Comparison of ENCODE assay signal across 8 cellular contexts in genomic region chr21:14382835-14383595, GRCh38. TPM values are rescaled to one million over a fixed set of nuclear protein-coding genes. Genes with fewer than 3 reads are reported as not detected.
A peak's percentile ranks its signal among the peaks of the same experiment; 100 is the strongest.
DNase-seq lines count a peak whose midpoint lies in the region; ATAC-seq and TF ChIP-seq lines count a peak whose summit lies in the region.

Gene HSPA13, minus strand, starts transcription at chr21:14383146. Its CDS starts 27 bp downstream, at chr21:14383119.

- TF ChIP-seq CTCF in Panc1 (IDR thresholded peaks at IDR 0.05), result no peak

- DNase-seq in DMS53 treated with DMSO at 0.1 percent for 48 hours (lab: John Stamatoyannopoulos, UW; ENCODE audit: unreplicated experiment) (peak; percentile 97), KG1 (lab: John Stamatoyannopoulos, UW) (peak; percentile 98), Panc1 (ENCODE audit: low read depth, low spot score) (peak; percentile 95)
- DNase-seq in activated T-cell treated with anti-CD3 and anti-CD28 coated beads, Interleukin-2, amount 50 U/mL, for 72 hours, result peak; percentile 97 to 99
- peak; percentile 94 for DNase-seq in stimulated activated CD8-positive, alpha-beta memory T cell treated with anti-CD3 and anti-CD28 coated beads, Interleukin-7, amount 100 ng/mL, for 24 hours (ENCODE audit: low read depth)

- POLR2A ChIA-PET in Panc1 (lab: Charles Lee), result no interaction called here

- H3K27me3 ChIP-seq in Panc1 (ENCODE audit: control insufficient read depth, insufficient read depth, low read length) (no peaks in the 10 kb centered on the region), muscle layer of colon (ENCODE audit: control insufficient read depth in 1 of 2, insufficient read depth in 2 of 2, low read length in 2 of 2) (no peaks in the 10 kb centered on the region)

- ATAC-seq in GM21723 (IDR thresholded peaks at IDR 0.05; ENCODE audit: unreplicated experiment), result peak; percentile 98
- peak; percentile 100 for ATAC-seq in Panc1
- peak; percentile 96 for ATAC-seq in activated T-cell treated with anti-CD3 and anti-CD28 coated beads, Interleukin-2, amount 50 U/mL, for 72 hours (replicated peaks in 1 of 2)
- ATAC-seq in esophagus mucosa, result peak; percentile 100

- H3K4me3 Mint-ChIP-seq in activated T-cell treated with anti-CD3 and anti-CD28 coated beads, Interleukin-2, amount 50 U/mL, for 72 hours, result peak within 1 kb of the TSS; percentile 99 to 100

- no peaks in the 10 kb centered on the region for H3K27me3 Mint-ChIP-seq in activated T-cell treated with anti-CD3 and anti-CD28 coated beads, Interleukin-2, amount 50 U/mL, for 72 hours (ENCODE audit: low read depth)

- H3K27ac ChIP-seq in Panc1 (ENCODE audit: low read length) (peak within 1 kb of the TSS; percentile 77), muscle layer of colon (ENCODE audit: low read depth, low read length) (peak within 1 kb of the TSS; percentile 84)

- H3K36me3 ChIP-seq in Panc1 (ENCODE audit: control insufficient read depth, insufficient read depth, low read length), result peaks cover 11% of the 10 kb centered on the region
- H3K36me3 ChIP-seq in muscle layer of colon (ENCODE audit: insufficient read depth, low read length), result peaks cover 2% of the 10 kb centered on the region

- in situ Hi-C loops in Panc1 (cut with HindIII; ENCODE audit: low pct_unique_long_range_greater_than_20kb, low sequenced_read_pairs), result no loop called here

- H3K4me1 ChIP-seq in Panc1 (ENCODE audit: control insufficient read depth, insufficient read depth, low read length) (peaks cover 7% of the 10 kb centered on the region), muscle layer of colon (ENCODE audit: insufficient read depth, low read length) (peaks cover 8% of the 10 kb centered on the region)

- no peaks in the 10 kb centered on the region for H3K9me3 Mint-ChIP-seq in activated T-cell treated with anti-CD3 and anti-CD28 coated beads, Interleukin-2, amount 50 U/mL, for 72 hours

- intact Hi-C loops in Panc1 (cut with micrococcal nuclease; ENCODE audit: unreplicated experiment), result no loop called here

- peak within 1 kb of the TSS; percentile 100 for H3K27ac Mint-ChIP-seq in activated T-cell treated with anti-CD3 and anti-CD28 coated beads, Interleukin-2, amount 50 U/mL, for 72 hours

- CTCF ChIA-PET in Panc1 (lab: Charles Lee), result no interaction called here

- peaks cover 36% of the 10 kb centered on the region for H3K4me1 Mint-ChIP-seq in activated T-cell treated with anti-CD3 and anti-CD28 coated beads, Interleukin-2, amount 50 U/mL, for 72 hours (ENCODE audit: low read depth)

- peaks cover 5 to 13% of the 10 kb centered on the region in 2 donors for H3K36me3 Mint-ChIP-seq in activated T-cell treated with anti-CD3 and anti-CD28 coated beads, Interleukin-2, amount 50 U/mL, for 72 hours (ENCODE audit: insufficient read depth in 2 of 2)

- peak within 1 kb of the TSS; percentile 92 for H3K9ac ChIP-seq in muscle layer of colon (ENCODE audit: low read length)

- peak within 1 kb of the TSS; percentile 74 to 75 for H3K4me3 ChIP-seq in Panc1 (ENCODE audit: low read depth in 2 of 2, low read length in 2 of 2)
- H3K4me3 ChIP-seq in muscle layer of colon (ENCODE audit: low read depth in 1 of 2, low read length in 2 of 2), result peak within 1 kb of the TSS; percentile 79 to 90

- no peaks in the 10 kb centered on the region for H3K9me3 ChIP-seq in Panc1 (ENCODE audit: control insufficient read depth, insufficient read depth, low read depth, low read length)
- no peaks in the 10 kb centered on the region for H3K9me3 ChIP-seq in muscle layer of colon (ENCODE audit: low read length)

- no TSS peak for BruUV-seq in Panc1 (replicated peaks; lab: Mats Ljungman, UMichigan)

RNA-seq across cellular contexts. Expression of gene HSPA13, which starts in this region (rescaled TPM):
- total RNA-seq in Panc1 (2021; ENCODE audit: unreplicated experiment) (30.1 TPM), esophagus mucosa (10.8 TPM)
- polyA plus RNA-seq in Panc1 (2012; ENCODE audit: insufficient read length), result 10.1 TPM
- 10 to 100 TPM; 46.9 to 65.5 TPM for total RNA-seq in activated T-cell treated with anti-CD3 and anti-CD28 coated beads, Interleukin-2, amount 50 U/mL, for 72 hours

Comparison
In these comparisons a context has a peak if more than half of its experiments do, and no peak if none do; other contexts are left out.
1. Peak in every context shown above with its lines: DNase-seq, ATAC-seq, H3K4me3 ChIP-seq and H3K27ac ChIP-seq.